Comparison of ENCODE assay signal across 1 cellular context in genomic region chr1:26171084-26172072, GRCh38.
TF ChIP-seq lines count a peak whose summit lies in the region.

TSS of gene ZNF593OS (minus strand) at chr1:26171832. CDS start at chr1:26171661, 171 bp downstream.

TF ChIP-seq in K562, 482 proteins besides CTCF, POLR2A, EP300 and RAD21 (continued from another document):
- no peak for TF ChIP-seq RERE (CRISPR knock-in tag; IDR thresholded peaks at IDR 0.05; ENCODE audit: borderline replicate concordance)
- TF ChIP-seq, protein P1, sequence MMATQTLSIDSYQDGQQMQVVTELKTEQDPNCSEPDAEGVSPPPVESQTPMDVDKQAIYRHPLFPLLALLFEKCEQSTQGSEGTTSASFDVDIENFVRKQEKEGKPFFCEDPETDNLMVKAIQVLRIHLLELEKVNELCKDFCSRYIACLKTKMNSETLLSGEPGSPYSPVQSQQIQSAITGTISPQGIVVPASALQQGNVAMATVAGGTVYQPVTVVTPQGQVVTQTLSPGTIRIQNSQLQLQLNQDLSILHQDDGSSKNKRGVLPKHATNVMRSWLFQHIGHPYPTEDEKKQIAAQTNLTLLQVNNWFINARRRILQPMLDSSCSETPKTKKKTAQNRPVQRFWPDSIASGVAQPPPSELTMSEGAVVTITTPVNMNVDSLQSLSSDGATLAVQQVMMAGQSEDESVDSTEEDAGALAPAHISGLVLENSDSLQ (IDR thresholded peaks at IDR 0.05): no peak
- TF ChIP-seq SMAD3 (CRISPR knock-in tag; conservative IDR thresholded peaks at IDR 0.05): no peak
- no peak for TF ChIP-seq MED1 (CRISPR knock-in tag; IDR thresholded peaks at IDR 0.05; ENCODE audit: borderline replicate concordance)
- no peak for TF ChIP-seq PPARD (CRISPR knock-in tag; IDR thresholded peaks at IDR 0.05)
- TF ChIP-seq TEAD1 (CRISPR knock-in tag; IDR thresholded peaks at IDR 0.05): no peak
- TF ChIP-seq HCFC1 (IDR thresholded peaks at IDR 0.05; ENCODE audit: low read depth, low read length): no peak
- no peak for TF ChIP-seq TCF3 (CRISPR knock-in tag; IDR thresholded peaks at IDR 0.05)
- no peak for TF ChIP-seq HDGF (IDR thresholded peaks at IDR 0.05)
- TF ChIP-seq SUPT5H (IDR thresholded peaks at IDR 0.05): 0 out of 2 replicates have a peak, but pooled peaks have one; percentile 8
- no peak for TF ChIP-seq HDAC6 (IDR thresholded peaks at IDR 0.05; ENCODE audit: low read depth, low read length)
- TF ChIP-seq, protein P2, sequence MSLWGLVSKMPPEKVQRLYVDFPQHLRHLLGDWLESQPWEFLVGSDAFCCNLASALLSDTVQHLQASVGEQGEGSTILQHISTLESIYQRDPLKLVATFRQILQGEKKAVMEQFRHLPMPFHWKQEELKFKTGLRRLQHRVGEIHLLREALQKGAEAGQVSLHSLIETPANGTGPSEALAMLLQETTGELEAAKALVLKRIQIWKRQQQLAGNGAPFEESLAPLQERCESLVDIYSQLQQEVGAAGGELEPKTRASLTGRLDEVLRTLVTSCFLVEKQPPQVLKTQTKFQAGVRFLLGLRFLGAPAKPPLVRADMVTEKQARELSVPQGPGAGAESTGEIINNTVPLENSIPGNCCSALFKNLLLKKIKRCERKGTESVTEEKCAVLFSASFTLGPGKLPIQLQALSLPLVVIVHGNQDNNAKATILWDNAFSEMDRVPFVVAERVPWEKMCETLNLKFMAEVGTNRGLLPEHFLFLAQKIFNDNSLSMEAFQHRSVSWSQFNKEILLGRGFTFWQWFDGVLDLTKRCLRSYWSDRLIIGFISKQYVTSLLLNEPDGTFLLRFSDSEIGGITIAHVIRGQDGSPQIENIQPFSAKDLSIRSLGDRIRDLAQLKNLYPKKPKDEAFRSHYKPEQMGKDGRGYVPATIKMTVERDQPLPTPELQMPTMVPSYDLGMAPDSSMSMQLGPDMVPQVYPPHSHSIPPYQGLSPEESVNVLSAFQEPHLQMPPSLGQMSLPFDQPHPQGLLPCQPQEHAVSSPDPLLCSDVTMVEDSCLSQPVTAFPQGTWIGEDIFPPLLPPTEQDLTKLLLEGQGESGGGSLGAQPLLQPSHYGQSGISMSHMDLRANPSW (CRISPR knock-in tag; IDR thresholded peaks at IDR 0.05): peak; percentile 49; the same call in 1 of the 2 replicates
- no peak for TF ChIP-seq SREBF1 (IDR thresholded peaks at IDR 0.05; ENCODE audit: borderline replicate concordance, low read depth, low read length)
- TF ChIP-seq, protein P3, sequence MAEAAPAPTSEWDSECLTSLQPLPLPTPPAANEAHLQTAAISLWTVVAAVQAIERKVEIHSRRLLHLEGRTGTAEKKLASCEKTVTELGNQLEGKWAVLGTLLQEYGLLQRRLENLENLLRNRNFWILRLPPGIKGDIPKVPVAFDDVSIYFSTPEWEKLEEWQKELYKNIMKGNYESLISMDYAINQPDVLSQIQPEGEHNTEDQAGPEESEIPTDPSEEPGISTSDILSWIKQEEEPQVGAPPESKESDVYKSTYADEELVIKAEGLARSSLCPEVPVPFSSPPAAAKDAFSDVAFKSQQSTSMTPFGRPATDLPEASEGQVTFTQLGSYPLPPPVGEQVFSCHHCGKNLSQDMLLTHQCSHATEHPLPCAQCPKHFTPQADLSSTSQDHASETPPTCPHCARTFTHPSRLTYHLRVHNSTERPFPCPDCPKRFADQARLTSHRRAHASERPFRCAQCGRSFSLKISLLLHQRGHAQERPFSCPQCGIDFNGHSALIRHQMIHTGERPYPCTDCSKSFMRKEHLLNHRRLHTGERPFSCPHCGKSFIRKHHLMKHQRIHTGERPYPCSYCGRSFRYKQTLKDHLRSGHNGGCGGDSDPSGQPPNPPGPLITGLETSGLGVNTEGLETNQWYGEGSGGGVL (CRISPR knock-in tag; IDR thresholded peaks at IDR 0.05): no peak
- no peak for TF ChIP-seq BRF1 (IDR thresholded peaks at IDR 0.05; ENCODE audit: borderline replicate concordance, extremely low read depth, insufficient read length)
- TF ChIP-seq ZNF121 (CRISPR knock-in tag; conservative IDR thresholded peaks at IDR 0.05): no peak
- no peak for TF ChIP-seq ZNF197 (CRISPR knock-in tag; IDR thresholded peaks at IDR 0.05; ENCODE audit: low read depth)
- no peak for TF ChIP-seq ZNF431 (CRISPR knock-in tag; IDR thresholded peaks at IDR 0.05)
- TF ChIP-seq ZBTB11 (CRISPR knock-in tag; IDR thresholded peaks at IDR 0.05): no peak
- TF ChIP-seq, protein P4, sequence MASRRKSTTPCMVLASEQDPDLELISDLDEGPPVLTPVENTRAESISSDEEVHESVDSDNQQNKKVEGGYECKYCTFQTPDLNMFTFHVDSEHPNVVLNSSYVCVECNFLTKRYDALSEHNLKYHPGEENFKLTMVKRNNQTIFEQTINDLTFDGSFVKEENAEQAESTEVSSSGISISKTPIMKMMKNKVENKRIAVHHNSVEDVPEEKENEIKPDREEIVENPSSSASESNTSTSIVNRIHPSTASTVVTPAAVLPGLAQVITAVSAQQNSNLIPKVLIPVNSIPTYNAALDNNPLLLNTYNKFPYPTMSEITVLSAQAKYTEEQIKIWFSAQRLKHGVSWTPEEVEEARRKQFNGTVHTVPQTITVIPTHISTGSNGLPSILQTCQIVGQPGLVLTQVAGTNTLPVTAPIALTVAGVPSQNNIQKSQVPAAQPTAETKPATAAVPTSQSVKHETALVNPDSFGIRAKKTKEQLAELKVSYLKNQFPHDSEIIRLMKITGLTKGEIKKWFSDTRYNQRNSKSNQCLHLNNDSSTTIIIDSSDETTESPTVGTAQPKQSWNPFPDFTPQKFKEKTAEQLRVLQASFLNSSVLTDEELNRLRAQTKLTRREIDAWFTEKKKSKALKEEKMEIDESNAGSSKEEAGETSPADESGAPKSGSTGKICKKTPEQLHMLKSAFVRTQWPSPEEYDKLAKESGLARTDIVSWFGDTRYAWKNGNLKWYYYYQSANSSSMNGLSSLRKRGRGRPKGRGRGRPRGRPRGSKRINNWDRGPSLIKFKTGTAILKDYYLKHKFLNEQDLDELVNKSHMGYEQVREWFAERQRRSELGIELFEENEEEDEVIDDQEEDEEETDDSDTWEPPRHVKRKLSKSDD (conservative IDR thresholded peaks at IDR 0.05; ENCODE audit: low read length): no peak
- peak; percentile 58; the same call in 1 of the 2 replicates for TF ChIP-seq TFAP4 (CRISPR knock-in tag; IDR thresholded peaks at IDR 0.05; ENCODE audit: borderline replicate concordance)
- no peak for TF ChIP-seq STAT5B (CRISPR knock-in tag; IDR thresholded peaks at IDR 0.05)
- TF ChIP-seq REST (CRISPR knock-in tag; IDR thresholded peaks at IDR 0.05; ENCODE audit: low read depth): no peak
